8 cellular contexts compared by ENCODE assay signal in genomic region chr4:143381171-143382118, GRCh38. TPM values are rescaled to one million over a fixed set of nuclear protein-coding genes. Genes with fewer than 3 reads are reported as not detected.
DNase-seq lines count a peak whose midpoint lies in the region; ATAC-seq and TF ChIP-seq lines count a peak whose summit lies in the region.

No MANE protein-coding gene starts in this region.

- ATAC-seq in stimulated activated naive CD8-positive, alpha-beta T cell treated with anti-CD3 and anti-CD28 coated beads, Interleukin-15, amount 100 ng/mL, for 72 hours = no peak
- ATAC-seq in HG03558 (IDR thresholded peaks at IDR 0.05; ENCODE audit: extremely low read depth, unreplicated experiment) (peak; percentile 33), T-helper 17 cell (no peak)

- H3K27ac Mint-ChIP-seq in stimulated activated naive CD8-positive, alpha-beta T cell treated with anti-CD3 and anti-CD28 coated beads, Interleukin-15, Interleukin-2, amounts not matched to agents 100 ng/mL and 50 ng/mL, for 24 hours = peak overlapping the region; percentile 21
- peak overlapping the region in 1 of 2 donors; percentile 55 for H3K27ac Mint-ChIP-seq in stimulated activated naive CD8-positive, alpha-beta T cell treated with anti-CD3 and anti-CD28 coated beads, Interleukin-15, amount 100 ng/mL, for 72 hours
- H3K27ac Mint-ChIP-seq in type B pancreatic cell (peak overlapping the region; percentile 69), T-helper 17 cell (no peak overlapping the region)

- H3K4me3 Mint-ChIP-seq in stimulated activated naive CD8-positive, alpha-beta T cell treated with anti-CD3 and anti-CD28 coated beads, Interleukin-15, Interleukin-2, amounts not matched to agents 100 ng/mL and 50 ng/mL, for 24 hours = no peak overlapping the region
- H3K4me3 Mint-ChIP-seq in stimulated activated naive CD8-positive, alpha-beta T cell treated with anti-CD3 and anti-CD28 coated beads, Interleukin-15, amount 100 ng/mL, for 72 hours = no peak overlapping the region
- no peak overlapping the region for H3K4me3 Mint-ChIP-seq in type B pancreatic cell
- H3K4me3 Mint-ChIP-seq in T-helper 17 cell = no peak overlapping the region

- H3K27me3 Mint-ChIP-seq in stimulated activated naive CD8-positive, alpha-beta T cell treated with anti-CD3 and anti-CD28 coated beads, Interleukin-15, Interleukin-2, amounts not matched to agents 100 ng/mL and 50 ng/mL, for 24 hours = no peaks in the 10 kb centered on the region
- H3K27me3 Mint-ChIP-seq in stimulated activated naive CD8-positive, alpha-beta T cell treated with anti-CD3 and anti-CD28 coated beads, Interleukin-15, amount 100 ng/mL, for 72 hours = no peaks in the 10 kb centered on the region
- no peaks in the 10 kb centered on the region for H3K27me3 Mint-ChIP-seq in type B pancreatic cell
- H3K27me3 Mint-ChIP-seq in T-helper 17 cell = peaks cover 5% of the 10 kb centered on the region

- H3K4me1 Mint-ChIP-seq in stimulated activated naive CD8-positive, alpha-beta T cell treated with anti-CD3 and anti-CD28 coated beads, Interleukin-15, Interleukin-2, amounts not matched to agents 100 ng/mL and 50 ng/mL, for 24 hours (ENCODE audit: low read depth) = peaks cover 28% of the 10 kb centered on the region
- no peaks in the 10 kb centered on the region for H3K4me1 Mint-ChIP-seq in stimulated activated naive CD8-positive, alpha-beta T cell treated with anti-CD3 and anti-CD28 coated beads, Interleukin-15, amount 100 ng/mL, for 72 hours
- H3K4me1 Mint-ChIP-seq in type B pancreatic cell (ENCODE audit: unreplicated experiment) (peaks cover 57% of the 10 kb centered on the region), T-helper 17 cell (no peaks in the 10 kb centered on the region)

- TF ChIP-seq CTCF in cardiac fibroblast (IDR thresholded peaks at IDR 0.05; ENCODE audit: low read depth, low read length) = no peak
- TF ChIP-seq CTCF in type B pancreatic cell (conservative IDR thresholded peaks at IDR 0.05) = no peak

- no peaks in the 10 kb centered on the region for H3K9me3 Mint-ChIP-seq in stimulated activated naive CD8-positive, alpha-beta T cell treated with anti-CD3 and anti-CD28 coated beads, Interleukin-15, Interleukin-2, amounts not matched to agents 100 ng/mL and 50 ng/mL, for 24 hours
- H3K9me3 Mint-ChIP-seq in stimulated activated naive CD8-positive, alpha-beta T cell treated with anti-CD3 and anti-CD28 coated beads, Interleukin-15, amount 100 ng/mL, for 72 hours = no peaks in the 10 kb centered on the region
- H3K9me3 Mint-ChIP-seq in type B pancreatic cell = no peaks in the 10 kb centered on the region

- no peaks in the 10 kb centered on the region for H3K9me3 ChIP-seq in T-helper 17 cell (ENCODE audit: control insufficient read depth, low read length, poor library complexity, severe bottlenecking)

- H3K4me3 ChIP-seq in cardiac fibroblast (replicated peaks in 1 of 2; ENCODE audit: low read depth in 2 of 2, low read length in 2 of 2) = no peak overlapping the region

- no peaks in the 10 kb centered on the region for H3K36me3 Mint-ChIP-seq in stimulated activated naive CD8-positive, alpha-beta T cell treated with anti-CD3 and anti-CD28 coated beads, Interleukin-15, Interleukin-2, amounts not matched to agents 100 ng/mL and 50 ng/mL, for 24 hours (ENCODE audit: low read depth)
- H3K36me3 Mint-ChIP-seq in type B pancreatic cell (no peaks in the 10 kb centered on the region), T-helper 17 cell (ENCODE audit: low read depth) (peaks cover 2% of the 10 kb centered on the region)

- no peak for DNase-seq in stimulated activated naive CD8-positive, alpha-beta T cell treated with anti-CD3 and anti-CD28 coated beads, Interleukin-15, amount 100 ng/mL, for 72 hours
- peak; percentile 89 to 94 for DNase-seq in cardiac fibroblast (ENCODE audit: low read depth in 2 of 2)
- peak; percentile 95 to 97 for DNase-seq in lung microvascular endothelial cell (ENCODE audit: low read depth in 2 of 2)
- DNase-seq in type B pancreatic cell (ENCODE audit: extremely low spot score, unreplicated experiment) = no peak
- DNase-seq in T-helper 17 cell = no peak
- DNase-seq in NCI-H526 (lab: John Stamatoyannopoulos, UW) = no peak

RNA-seq across cellular contexts. Expression of gene GAB1, which starts 44.8 kb away (rescaled TPM):
- total RNA-seq in lung microvascular endothelial cell = 10.2 and 24.4 TPM in 2 replicates
- 27.0 and 33.5 TPM in 2 replicates for total RNA-seq in type B pancreatic cell (ENCODE audit: low replicate concordance)
- 1 to 10 TPM; 2.0 to 3.5 TPM for total RNA-seq in T-helper 17 cell

Comparison
In these comparisons a context has a peak if more than half of its experiments do, and no peak if none do; other contexts are left out.
1. DNase-seq: peak in cardiac fibroblast (2 of 2) and lung microvascular endothelial cell (2 of 2); none in stimulated activated naive CD8-positive, alpha-beta T cell treated with anti-CD3 and anti-CD28 coated beads, Interleukin-15, amount 100 ng/mL, for 72 hours (0 of 2), type B pancreatic cell (single experiment), T-helper 17 cell (0 of 3) and NCI-H526 (0 of 2).